Comparison of ENCODE assay signal across 8 cellular contexts in genomic region chr7:157138101-157138423, GRCh38. TPM values are rescaled to one million over a fixed set of nuclear protein-coding genes. Genes with fewer than 3 reads are reported as not detected.
DNase-seq lines count a peak whose midpoint lies in the region; ATAC-seq and TF ChIP-seq lines count a peak whose summit lies in the region.

No MANE protein-coding gene starts in this region.

- DNase-seq in SJSA1 (ENCODE audit: low read depth in 1 of 2, low spot score in 2 of 2) (no peak), fibroblast of pulmonary artery (ENCODE audit: low read depth) (no peak), sigmoid colon (no peak), mucosa of gallbladder (ENCODE audit: low spot score) (no peak), retina (no peak), RKO (ENCODE audit: low spot score) (no peak)

- TF ChIP-seq CTCF in fibroblast of pulmonary artery (IDR thresholded peaks at IDR 0.05; ENCODE audit: low read length, missing control alignments) (no peak), sigmoid colon (IDR thresholded peaks at IDR 0.05) (no peak)

- no peak for TF ChIP-seq EP300 in sigmoid colon (IDR thresholded peaks at IDR 0.05)

- H3K4me1 ChIP-seq in SJSA1 (replicated peaks) (peaks cover 19% of the 10 kb centered on the region), sigmoid colon (peaks cover 0 to 34% (median 25%) of the 10 kb centered on the region in 4 donors)

- peak overlapping the region; percentile 96 for H3K4me3 ChIP-seq in SJSA1
- H3K4me3 ChIP-seq in fibroblast of pulmonary artery (replicated peaks; ENCODE audit: low read depth, low read length) = peak overlapping the region; percentile 57
- H3K4me3 ChIP-seq in sigmoid colon = peak overlapping the region; percentile 43 to 80 (median 72)

- WGBS in sigmoid colon, 2 donors = 19 to 30% methylated on average over 5 of the region's 5 CpGs

- H3K9me3 ChIP-seq in SJSA1 (replicated peaks) (no peaks in the 10 kb centered on the region), sigmoid colon (no peaks in the 10 kb centered on the region)

- ATAC-seq in GM18499 (IDR thresholded peaks at IDR 0.05; ENCODE audit: insufficient read depth, unreplicated experiment) = peak; percentile 59
- no peak for ATAC-seq in GM21515 (IDR thresholded peaks at IDR 0.05; ENCODE audit: unreplicated experiment)

- peaks cover 32% of the 10 kb centered on the region for H3K36me3 ChIP-seq in SJSA1
- peaks cover 0 to 7% (median 0%) of the 10 kb centered on the region in 4 donors for H3K36me3 ChIP-seq in sigmoid colon

- H3K27ac ChIP-seq in SJSA1 (peak overlapping the region; percentile 55), sigmoid colon (peak overlapping the region; percentile 88 to 94 (median 90))

- no peak for TF ChIP-seq POLR2A in sigmoid colon (IDR thresholded peaks at IDR 0.05)

- H3K27me3 ChIP-seq in SJSA1 (replicated peaks) (no peaks in the 10 kb centered on the region), sigmoid colon (no peaks in the 10 kb centered on the region)

- intact Hi-C loops in sigmoid colon (cut with DNase I) = loop anchor here (5.0 to 10.0 kb wide), 3 partner anchors 134 to 197 kb away; partner anchors contain the start of genes DNAJB6 and NOM1

RNA-seq across cellular contexts. Expression of gene UBE3C, which starts 0.7 kb away (rescaled TPM):
- 85.8 and 134 TPM in 2 replicates for total RNA-seq in SJSA1 (2014; rRNA removed; shearing (Covaris generic))
- 10 to 100 TPM; 55.7 to 84.2 (median 70.5) TPM for total RNA-seq in sigmoid colon
- polyA plus RNA-seq in sigmoid colon = 10 to 100 TPM; 21.0 to 32.6 (median 31.1) TPM
- total RNA-seq in mucosa of gallbladder = 60.4 TPM
